In genomic region chr14:29926701-29927595, GRCh38 we compare ENCODE assay signal across 8 cellular contexts. TPM values are rescaled to one million over a fixed set of nuclear protein-coding genes. Genes with fewer than 3 reads are reported as not detected.
DNase-seq lines count a peak whose midpoint lies in the region; ATAC-seq and TF ChIP-seq lines count a peak whose summit lies in the region.

No MANE protein-coding gene starts in this region.

- peaks cover 2% of the 10 kb centered on the region; the same call in 1 of the 2 replicates for H3K27me3 ChIP-seq in Caco-2 (replicated peaks; ENCODE audit: control insufficient read depth, insufficient read depth, low read length)
- no peaks in the 10 kb centered on the region for H3K27me3 ChIP-seq in KMS-11 (ENCODE audit: insufficient read depth, low read depth)
- no peaks in the 10 kb centered on the region for H3K27me3 ChIP-seq in adrenal gland
- peaks cover 0 to 20% (median 0%) of the 10 kb centered on the region in 9 donors for H3K27me3 ChIP-seq in heart left ventricle
- H3K27me3 ChIP-seq in osteoblast (ENCODE audit: insufficient read depth, low read length), result no peaks in the 10 kb centered on the region

- H3K27ac ChIP-seq in KMS-11 (no peak overlapping the region), adrenal gland (peak overlapping the region in 4 of 5 donors; percentile 45 to 90 (median 76)), heart left ventricle (peak overlapping the region; percentile 52 to 89 (median 80)), osteoblast (ENCODE audit: low read depth, low read length) (peak overlapping the region; percentile 6)

- CTCF ChIA-PET in Caco-2 (lab: Charles Lee), result interaction anchor here (0.6 kb wide), 1 partner anchor 31 kb away, joined by 6 read pairs; no protein-coding TSS in a partner anchor

- no peaks in the 10 kb centered on the region for H3K36me3 Mint-ChIP-seq in Caco-2 (ENCODE audit: insufficient read depth, unreplicated experiment)

- H3K4me1 ChIP-seq in Caco-2, result no peaks in the 10 kb centered on the region
- no peaks in the 10 kb centered on the region for H3K4me1 ChIP-seq in KMS-11 (ENCODE audit: low read depth, poor library complexity, severe bottlenecking)
- peaks cover 20 to 23% of the 10 kb centered on the region in 2 donors for H3K4me1 ChIP-seq in adrenal gland (replicated peaks in 1 of 2)
- H3K4me1 ChIP-seq in heart left ventricle, result peaks cover 0 to 25% (median 13%) of the 10 kb centered on the region in 12 donors
- H3K4me1 ChIP-seq in osteoblast (ENCODE audit: insufficient read depth, low read length), result peaks cover 25% of the 10 kb centered on the region

- intact Hi-C loops in Caco-2 (cut with micrococcal nuclease; ENCODE audit: unreplicated experiment) (loop anchor here (10.0 kb wide), 1 partner anchor 212 kb away; no protein-coding TSS in a partner anchor), adrenal gland (cut with DNase I) (loop anchor here (5.0 to 10.0 kb wide), 2 partner anchors 342 to 380 kb away; no protein-coding TSS in a partner anchor), heart left ventricle (cut with DNase I) (loop anchor here in 7 of 10 donors (5.0 to 10.0 kb wide), 7 partner anchors 112 to 375 kb away; no protein-coding TSS in a partner anchor)

- no peak overlapping the region for H3K9ac ChIP-seq in KMS-11

- TF ChIP-seq POLR2A in adrenal gland (IDR thresholded peaks at IDR 0.05), result peak in 1 of 2 donors; percentile 23
- no peak for TF ChIP-seq POLR2A in heart left ventricle (IDR thresholded peaks at IDR 0.05)

- peaks cover 20% of the 10 kb centered on the region for H3K27me3 Mint-ChIP-seq in Caco-2 (ENCODE audit: insufficient read depth, unreplicated experiment)

- H3K4me3 Mint-ChIP-seq in Caco-2 (ENCODE audit: unreplicated experiment), result peak overlapping the region; percentile 79

- peak; percentile 40 to 41 for DNase-seq in Caco-2
- DNase-seq in adrenal gland, result peak; percentile 62 to 79 (median 68)
- peak; percentile 45 to 73 (median 59) for DNase-seq in heart left ventricle
- DNase-seq in osteoblast (ENCODE audit: insufficient read length, low spot score, missing footprints), result peak; percentile 86
- no peak for DNase-seq in superior temporal gyrus (ENCODE audit: extremely low spot score)

- no peaks in the 10 kb centered on the region for H3K79me2 ChIP-seq in KMS-11 (ENCODE audit: insufficient read depth, low read depth)
- H3K79me2 ChIP-seq in osteoblast (ENCODE audit: insufficient read depth, low read length), result peaks cover 46% of the 10 kb centered on the region

- H3K9me3 Mint-ChIP-seq in Caco-2 (ENCODE audit: unreplicated experiment), result no peaks in the 10 kb centered on the region

- peak overlapping the region; percentile 57 for H3K4me2 ChIP-seq in KMS-11
- peak overlapping the region; percentile 85 for H3K4me2 ChIP-seq in osteoblast (ENCODE audit: insufficient read depth, low read length)

- H3K4me3 ChIP-seq in Caco-2 (ENCODE audit: low read depth, low read length) (peak overlapping the region; percentile 46), KMS-11 (IDR thresholded peaks at IDR 0.05; ENCODE audit: insufficient read depth, low read depth, low read length) (no peak overlapping the region), adrenal gland (peak overlapping the region; percentile 58 to 92 (median 68)), heart left ventricle (peak overlapping the region; percentile 65 to 93 (median 84)), osteoblast (ENCODE audit: insufficient read depth, low read length) (peak overlapping the region; percentile 91)

- POLR2A ChIA-PET in Caco-2 (lab: Charles Lee), result no interaction called here

- WGBS in adrenal gland, 4 donors, result 1% methylated on average over 25 to 82 of the region's 82 CpGs
- WGBS in heart left ventricle, 4 donors, result 1% methylated on average over 52 to 82 of the region's 82 CpGs

- H2AFZ ChIP-seq in KMS-11 (ENCODE audit: low read depth) (peak overlapping the region; percentile 30; the same call in 1 of the 2 replicates), osteoblast (ENCODE audit: low read length) (peak overlapping the region; percentile 73)

- H4K20me1 ChIP-seq in KMS-11 (ENCODE audit: insufficient read depth) (no peaks in the 10 kb centered on the region), osteoblast (ENCODE audit: insufficient read depth, low read length) (peaks cover 20% of the 10 kb centered on the region)

- no TSS peak for BruUV-seq in Caco-2 (replicated peaks; lab: Mats Ljungman, UMichigan)

- no peaks in the 10 kb centered on the region for H3K36me3 ChIP-seq in Caco-2 (ENCODE audit: control insufficient read depth, insufficient read depth, low read length)
- no peaks in the 10 kb centered on the region for H3K36me3 ChIP-seq in KMS-11 (ENCODE audit: insufficient read depth)
- no peaks in the 10 kb centered on the region for H3K36me3 ChIP-seq in adrenal gland (replicated peaks in 1 of 2)
- no peaks in the 10 kb centered on the region for H3K36me3 ChIP-seq in heart left ventricle
- H3K36me3 ChIP-seq in osteoblast (ENCODE audit: insufficient read depth, low read length), result no peaks in the 10 kb centered on the region

- ATAC-seq in GM19467 (IDR thresholded peaks at IDR 0.05; ENCODE audit: unreplicated experiment) (peak; percentile 48), heart left ventricle (peak in 3 of 4 donors; percentile 58 to 72 (median 69)), GM21360 (IDR thresholded peaks at IDR 0.05; ENCODE audit: unreplicated experiment) (no peak)

- no peak overlapping the region for H3K27ac Mint-ChIP-seq in Caco-2 (ENCODE audit: unreplicated experiment)

- H3K9me3 ChIP-seq in Caco-2 (no peaks in the 10 kb centered on the region), adrenal gland (replicated peaks in 1 of 3) (no peaks in the 10 kb centered on the region), heart left ventricle (no peaks in the 10 kb centered on the region), osteoblast (ENCODE audit: low read depth, low read length) (no peaks in the 10 kb centered on the region)

- H3K4me1 Mint-ChIP-seq in Caco-2 (ENCODE audit: low read depth, unreplicated experiment), result peaks cover 8% of the 10 kb centered on the region

- TF ChIP-seq CTCF in Caco-2 (IDR thresholded peaks at IDR 0.05; ENCODE audit: insufficient read depth in 1 of 2, low read depth in 1 of 2, low read length in 1 of 2, severe bottlenecking in 1 of 2, unreplicated experiment in 1 of 2) (no peak), KMS-11 (conservative IDR thresholded peaks at IDR 0.05; ENCODE audit: low read depth, low read length) (no peak), adrenal gland (IDR thresholded peaks at IDR 0.05) (peak in 2 of 6 experiments; percentile 30 to 35), heart left ventricle (IDR thresholded peaks at IDR 0.05) (peak in 7 of 12 donors; percentile 4 to 42 (median 27)), osteoblast (IDR thresholded peaks at IDR 0.05; ENCODE audit: extremely low read depth, low read depth, low read length) (no peak)

RNA-seq across cellular contexts. Expression of gene PRKD1, which starts 0.7 kb away (rescaled TPM):
- total RNA-seq in Caco-2 (2022) (0.36 and 0.49 TPM in 2 replicates), adrenal gland (10 to 100 TPM in 7 of 8 donors, 1 to 10 TPM in 1; 9.9 to 30.1 (median 24.2) TPM), heart left ventricle (1 to 10 TPM; 2.1 to 8.8 (median 3.7) TPM), osteoblast (21.8 and 28.6 TPM in 2 replicates)
- polyA plus RNA-seq in adrenal gland (1 to 10 TPM; 6.9 to 9.2 (median 7.7) TPM), heart left ventricle (1 to 10 TPM in 1 of 2 donors, under 1 TPM in 1; 0.99 to 1.8 TPM)

Comparison
In these comparisons a context has a peak if more than half of its experiments do, and no peak if none do; other contexts are left out.
1. CTCF ChIP-seq: peak in heart left ventricle (7 of 12); none in Caco-2 (0 of 2), KMS-11 (single experiment) and osteoblast (single experiment).